ENCODE assay signal across 2 cellular contexts in the genomic region with DNA sequence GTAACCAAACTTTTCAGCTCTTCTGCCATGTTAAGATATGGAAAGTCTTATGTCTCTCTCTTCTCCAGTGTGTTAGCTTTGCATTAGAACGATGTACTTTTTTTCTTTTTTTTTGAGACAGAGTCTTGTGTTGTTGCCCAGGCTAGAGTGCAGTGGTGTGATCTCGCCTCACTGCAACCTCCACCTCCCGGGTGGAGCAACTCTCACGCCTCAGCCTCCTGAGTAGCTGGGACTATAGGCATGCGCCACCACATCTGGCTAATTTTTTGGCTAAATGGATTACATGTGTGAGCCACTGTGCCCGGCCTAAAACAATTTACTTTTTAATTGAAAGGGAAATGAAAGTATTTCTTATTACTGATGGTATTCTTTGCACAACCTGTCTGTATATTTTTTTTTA.
TF ChIP-seq lines count a peak whose summit lies in the region.

No MANE protein-coding gene starts in this region.

TF ChIP-seq in IMR-90, 13 proteins besides CTCF, POLR2A, EP300 and RAD21:
- TF ChIP-seq MAFK (IDR thresholded peaks at IDR 0.05; ENCODE audit: low read depth, low read length) (no peak), CEBPB (IDR thresholded peaks at IDR 0.05; ENCODE audit: low read depth, low read length) (no peak), CHD1 (IDR thresholded peaks at IDR 0.05; ENCODE audit: low read depth, low read length) (no peak), SMC3 (IDR thresholded peaks at IDR 0.05; ENCODE audit: low read depth, low read length) (no peak), MAZ (IDR thresholded peaks at IDR 0.05; ENCODE audit: borderline replicate concordance, low read depth, low read length) (no peak), NFE2L2 (IDR thresholded peaks at IDR 0.05; ENCODE audit: low read depth, low read length) (no peak), FOS (IDR thresholded peaks at IDR 0.05; ENCODE audit: low read depth, low read length) (no peak), MXI1 (IDR thresholded peaks at IDR 0.05; ENCODE audit: borderline replicate concordance, low read depth, low read length) (no peak), RCOR1 (IDR thresholded peaks at IDR 0.05; ENCODE audit: insufficient replicate concordance, low read length) (no peak), BHLHE40 (IDR thresholded peaks at IDR 0.05; ENCODE audit: low read depth, low read length) (no peak), RFX5 (IDR thresholded peaks at IDR 0.05; ENCODE audit: low read depth, low read length) (no peak)
- TF ChIP-seq, protein P1, sequence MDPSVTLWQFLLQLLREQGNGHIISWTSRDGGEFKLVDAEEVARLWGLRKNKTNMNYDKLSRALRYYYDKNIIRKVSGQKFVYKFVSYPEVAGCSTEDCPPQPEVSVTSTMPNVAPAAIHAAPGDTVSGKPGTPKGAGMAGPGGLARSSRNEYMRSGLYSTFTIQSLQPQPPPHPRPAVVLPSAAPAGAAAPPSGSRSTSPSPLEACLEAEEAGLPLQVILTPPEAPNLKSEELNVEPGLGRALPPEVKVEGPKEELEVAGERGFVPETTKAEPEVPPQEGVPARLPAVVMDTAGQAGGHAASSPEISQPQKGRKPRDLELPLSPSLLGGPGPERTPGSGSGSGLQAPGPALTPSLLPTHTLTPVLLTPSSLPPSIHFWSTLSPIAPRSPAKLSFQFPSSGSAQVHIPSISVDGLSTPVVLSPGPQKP (IDR thresholded peaks at IDR 0.05; ENCODE audit: borderline replicate concordance, low read depth, low read length), result no peak
- TF ChIP-seq, protein P2, sequence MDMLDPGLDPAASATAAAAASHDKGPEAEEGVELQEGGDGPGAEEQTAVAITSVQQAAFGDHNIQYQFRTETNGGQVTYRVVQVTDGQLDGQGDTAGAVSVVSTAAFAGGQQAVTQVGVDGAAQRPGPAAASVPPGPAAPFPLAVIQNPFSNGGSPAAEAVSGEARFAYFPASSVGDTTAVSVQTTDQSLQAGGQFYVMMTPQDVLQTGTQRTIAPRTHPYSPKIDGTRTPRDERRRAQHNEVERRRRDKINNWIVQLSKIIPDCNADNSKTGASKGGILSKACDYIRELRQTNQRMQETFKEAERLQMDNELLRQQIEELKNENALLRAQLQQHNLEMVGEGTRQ (IDR thresholded peaks at IDR 0.05; ENCODE audit: low read depth, low read length), result no peak

TF ChIP-seq in K562, 482 proteins besides CTCF, POLR2A, EP300 and RAD21 (continues in another document):
- TF ChIP-seq TRIM24 (IDR thresholded peaks at IDR 0.05) (no peak), PHF8 (IDR thresholded peaks at IDR 0.05; ENCODE audit: borderline replicate concordance, low read length) (no peak), XRCC3 (IDR thresholded peaks at IDR 0.05) (no peak), ZNF830 (CRISPR knock-in tag; IDR thresholded peaks at IDR 0.05) (no peak), ZNF695 (CRISPR knock-in tag; IDR thresholded peaks at IDR 0.05) (no peak), NFE2L1 (tag; IDR thresholded peaks at IDR 0.05; ENCODE audit: borderline replicate concordance, low read depth) (no peak), NRF1 (conservative IDR thresholded peaks at IDR 0.05 in 1 of 2, IDR thresholded peaks at IDR 0.05 in 1 of 2) (0 out of 4 replicates have a peak, but pooled peaks have one; percentile 17 to 23), HDAC1 (IDR thresholded peaks at IDR 0.05) (no peak), KLF1 (tag; IDR thresholded peaks at IDR 0.05) (no peak), RNF2 (IDR thresholded peaks at IDR 0.05) (no peak), ZEB2 (IDR thresholded peaks at IDR 0.05) (no peak), ZNF140 (CRISPR knock-in tag; IDR thresholded peaks at IDR 0.05) (no peak), ZNF146 (CRISPR knock-in tag; IDR thresholded peaks at IDR 0.05; ENCODE audit: unreplicated experiment) (no peak), NEUROD1 (IDR thresholded peaks at IDR 0.05; ENCODE audit: borderline replicate concordance, low read depth, low read length, partially characterized antibody) (no peak), SETDB1 (IDR thresholded peaks at IDR 0.05; ENCODE audit: low read length) (no peak), CBX5 (IDR thresholded peaks at IDR 0.05; ENCODE audit: borderline replicate concordance, low read depth) (no peak), ESRRB (CRISPR knock-in tag; IDR thresholded peaks at IDR 0.05; ENCODE audit: borderline replicate concordance) (no peak), ADNP (tag; IDR thresholded peaks at IDR 0.05) (0 out of 2 replicates have a peak, but pooled peaks have one; percentile 3), ASH1L (IDR thresholded peaks at IDR 0.05; ENCODE audit: borderline replicate concordance, low read depth, partially characterized antibody) (no peak), MIER1 (IDR thresholded peaks at IDR 0.05; ENCODE audit: low read depth) (no peak), ZNF165 (CRISPR knock-in tag; IDR thresholded peaks at IDR 0.05; ENCODE audit: borderline replicate concordance) (no peak)
- TF ChIP-seq, protein P3, sequence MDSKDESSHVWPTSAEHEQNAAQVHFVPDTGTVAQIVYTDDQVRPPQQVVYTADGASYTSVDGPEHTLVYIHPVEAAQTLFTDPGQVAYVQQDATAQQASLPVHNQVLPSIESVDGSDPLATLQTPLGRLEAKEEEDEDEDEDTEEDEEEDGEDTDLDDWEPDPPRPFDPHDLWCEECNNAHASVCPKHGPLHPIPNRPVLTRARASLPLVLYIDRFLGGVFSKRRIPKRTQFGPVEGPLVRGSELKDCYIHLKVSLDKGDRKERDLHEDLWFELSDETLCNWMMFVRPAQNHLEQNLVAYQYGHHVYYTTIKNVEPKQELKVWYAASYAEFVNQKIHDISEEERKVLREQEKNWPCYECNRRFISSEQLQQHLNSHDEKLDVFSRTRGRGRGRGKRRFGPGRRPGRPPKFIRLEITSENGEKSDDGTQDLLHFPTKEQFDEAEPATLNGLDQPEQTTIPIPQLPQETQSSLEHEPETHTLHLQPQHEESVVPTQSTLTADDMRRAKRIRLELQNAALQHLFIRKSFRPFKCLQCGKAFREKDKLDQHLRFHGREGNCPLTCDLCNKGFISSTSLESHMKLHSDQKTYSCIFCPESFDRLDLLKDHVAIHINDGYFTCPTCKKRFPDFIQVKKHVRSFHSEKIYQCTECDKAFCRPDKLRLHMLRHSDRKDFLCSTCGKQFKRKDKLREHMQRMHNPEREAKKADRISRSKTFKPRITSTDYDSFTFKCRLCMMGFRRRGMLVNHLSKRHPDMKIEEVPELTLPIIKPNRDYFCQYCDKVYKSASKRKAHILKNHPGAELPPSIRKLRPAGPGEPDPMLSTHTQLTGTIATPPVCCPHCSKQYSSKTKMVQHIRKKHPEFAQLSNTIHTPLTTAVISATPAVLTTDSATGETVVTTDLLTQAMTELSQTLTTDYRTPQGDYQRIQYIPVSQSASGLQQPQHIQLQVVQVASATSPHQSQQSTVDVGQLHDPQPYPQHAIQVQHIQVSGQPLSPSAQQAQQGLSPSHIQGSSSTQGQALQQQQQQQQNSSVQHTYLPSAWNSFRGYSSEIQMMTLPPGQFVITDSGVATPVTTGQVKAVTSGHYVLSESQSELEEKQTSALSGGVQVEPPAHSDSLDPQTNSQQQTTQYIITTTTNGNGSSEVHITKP (IDR thresholded peaks at IDR 0.05; ENCODE audit: partially characterized antibody), result peak; percentile 23
- TF ChIP-seq, protein P4, sequence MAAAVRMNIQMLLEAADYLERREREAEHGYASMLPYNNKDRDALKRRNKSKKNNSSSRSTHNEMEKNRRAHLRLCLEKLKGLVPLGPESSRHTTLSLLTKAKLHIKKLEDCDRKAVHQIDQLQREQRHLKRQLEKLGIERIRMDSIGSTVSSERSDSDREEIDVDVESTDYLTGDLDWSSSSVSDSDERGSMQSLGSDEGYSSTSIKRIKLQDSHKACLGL (CRISPR knock-in tag; IDR thresholded peaks at IDR 0.05; ENCODE audit: borderline replicate concordance, poor library complexity, severe bottlenecking), result no peak
- TF ChIP-seq, protein P5, sequence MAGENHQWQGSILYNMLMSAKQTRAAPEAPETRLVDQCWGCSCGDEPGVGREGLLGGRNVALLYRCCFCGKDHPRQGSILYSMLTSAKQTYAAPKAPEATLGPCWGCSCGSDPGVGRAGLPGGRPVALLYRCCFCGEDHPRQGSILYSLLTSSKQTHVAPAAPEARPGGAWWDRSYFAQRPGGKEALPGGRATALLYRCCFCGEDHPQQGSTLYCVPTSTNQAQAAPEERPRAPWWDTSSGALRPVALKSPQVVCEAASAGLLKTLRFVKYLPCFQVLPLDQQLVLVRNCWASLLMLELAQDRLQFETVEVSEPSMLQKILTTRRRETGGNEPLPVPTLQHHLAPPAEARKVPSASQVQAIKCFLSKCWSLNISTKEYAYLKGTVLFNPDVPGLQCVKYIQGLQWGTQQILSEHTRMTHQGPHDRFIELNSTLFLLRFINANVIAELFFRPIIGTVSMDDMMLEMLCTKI (IDR thresholded peaks at IDR 0.05; ENCODE audit: partially characterized antibody), result no peak
- TF ChIP-seq, protein P6, sequence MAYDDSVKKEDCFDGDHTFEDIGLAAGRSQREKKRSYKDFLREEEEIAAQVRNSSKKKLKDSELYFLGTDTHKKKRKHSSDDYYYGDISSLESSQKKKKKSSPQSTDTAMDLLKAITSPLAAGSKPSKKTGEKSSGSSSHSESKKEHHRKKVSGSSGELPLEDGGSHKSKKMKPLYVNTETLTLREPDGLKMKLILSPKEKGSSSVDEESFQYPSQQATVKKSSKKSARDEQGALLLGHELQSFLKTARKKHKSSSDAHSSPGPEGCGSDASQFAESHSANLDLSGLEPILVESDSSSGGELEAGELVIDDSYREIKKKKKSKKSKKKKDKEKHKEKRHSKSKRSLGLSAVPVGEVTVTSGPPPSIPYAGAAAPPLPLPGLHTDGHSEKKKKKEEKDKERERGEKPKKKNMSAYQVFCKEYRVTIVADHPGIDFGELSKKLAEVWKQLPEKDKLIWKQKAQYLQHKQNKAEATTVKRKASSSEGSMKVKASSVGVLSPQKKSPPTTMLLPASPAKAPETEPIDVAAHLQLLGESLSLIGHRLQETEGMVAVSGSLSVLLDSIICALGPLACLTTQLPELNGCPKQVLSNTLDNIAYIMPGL (CRISPR knock-in tag; IDR thresholded peaks at IDR 0.05), result no peak
- TF ChIP-seq, protein P7, sequence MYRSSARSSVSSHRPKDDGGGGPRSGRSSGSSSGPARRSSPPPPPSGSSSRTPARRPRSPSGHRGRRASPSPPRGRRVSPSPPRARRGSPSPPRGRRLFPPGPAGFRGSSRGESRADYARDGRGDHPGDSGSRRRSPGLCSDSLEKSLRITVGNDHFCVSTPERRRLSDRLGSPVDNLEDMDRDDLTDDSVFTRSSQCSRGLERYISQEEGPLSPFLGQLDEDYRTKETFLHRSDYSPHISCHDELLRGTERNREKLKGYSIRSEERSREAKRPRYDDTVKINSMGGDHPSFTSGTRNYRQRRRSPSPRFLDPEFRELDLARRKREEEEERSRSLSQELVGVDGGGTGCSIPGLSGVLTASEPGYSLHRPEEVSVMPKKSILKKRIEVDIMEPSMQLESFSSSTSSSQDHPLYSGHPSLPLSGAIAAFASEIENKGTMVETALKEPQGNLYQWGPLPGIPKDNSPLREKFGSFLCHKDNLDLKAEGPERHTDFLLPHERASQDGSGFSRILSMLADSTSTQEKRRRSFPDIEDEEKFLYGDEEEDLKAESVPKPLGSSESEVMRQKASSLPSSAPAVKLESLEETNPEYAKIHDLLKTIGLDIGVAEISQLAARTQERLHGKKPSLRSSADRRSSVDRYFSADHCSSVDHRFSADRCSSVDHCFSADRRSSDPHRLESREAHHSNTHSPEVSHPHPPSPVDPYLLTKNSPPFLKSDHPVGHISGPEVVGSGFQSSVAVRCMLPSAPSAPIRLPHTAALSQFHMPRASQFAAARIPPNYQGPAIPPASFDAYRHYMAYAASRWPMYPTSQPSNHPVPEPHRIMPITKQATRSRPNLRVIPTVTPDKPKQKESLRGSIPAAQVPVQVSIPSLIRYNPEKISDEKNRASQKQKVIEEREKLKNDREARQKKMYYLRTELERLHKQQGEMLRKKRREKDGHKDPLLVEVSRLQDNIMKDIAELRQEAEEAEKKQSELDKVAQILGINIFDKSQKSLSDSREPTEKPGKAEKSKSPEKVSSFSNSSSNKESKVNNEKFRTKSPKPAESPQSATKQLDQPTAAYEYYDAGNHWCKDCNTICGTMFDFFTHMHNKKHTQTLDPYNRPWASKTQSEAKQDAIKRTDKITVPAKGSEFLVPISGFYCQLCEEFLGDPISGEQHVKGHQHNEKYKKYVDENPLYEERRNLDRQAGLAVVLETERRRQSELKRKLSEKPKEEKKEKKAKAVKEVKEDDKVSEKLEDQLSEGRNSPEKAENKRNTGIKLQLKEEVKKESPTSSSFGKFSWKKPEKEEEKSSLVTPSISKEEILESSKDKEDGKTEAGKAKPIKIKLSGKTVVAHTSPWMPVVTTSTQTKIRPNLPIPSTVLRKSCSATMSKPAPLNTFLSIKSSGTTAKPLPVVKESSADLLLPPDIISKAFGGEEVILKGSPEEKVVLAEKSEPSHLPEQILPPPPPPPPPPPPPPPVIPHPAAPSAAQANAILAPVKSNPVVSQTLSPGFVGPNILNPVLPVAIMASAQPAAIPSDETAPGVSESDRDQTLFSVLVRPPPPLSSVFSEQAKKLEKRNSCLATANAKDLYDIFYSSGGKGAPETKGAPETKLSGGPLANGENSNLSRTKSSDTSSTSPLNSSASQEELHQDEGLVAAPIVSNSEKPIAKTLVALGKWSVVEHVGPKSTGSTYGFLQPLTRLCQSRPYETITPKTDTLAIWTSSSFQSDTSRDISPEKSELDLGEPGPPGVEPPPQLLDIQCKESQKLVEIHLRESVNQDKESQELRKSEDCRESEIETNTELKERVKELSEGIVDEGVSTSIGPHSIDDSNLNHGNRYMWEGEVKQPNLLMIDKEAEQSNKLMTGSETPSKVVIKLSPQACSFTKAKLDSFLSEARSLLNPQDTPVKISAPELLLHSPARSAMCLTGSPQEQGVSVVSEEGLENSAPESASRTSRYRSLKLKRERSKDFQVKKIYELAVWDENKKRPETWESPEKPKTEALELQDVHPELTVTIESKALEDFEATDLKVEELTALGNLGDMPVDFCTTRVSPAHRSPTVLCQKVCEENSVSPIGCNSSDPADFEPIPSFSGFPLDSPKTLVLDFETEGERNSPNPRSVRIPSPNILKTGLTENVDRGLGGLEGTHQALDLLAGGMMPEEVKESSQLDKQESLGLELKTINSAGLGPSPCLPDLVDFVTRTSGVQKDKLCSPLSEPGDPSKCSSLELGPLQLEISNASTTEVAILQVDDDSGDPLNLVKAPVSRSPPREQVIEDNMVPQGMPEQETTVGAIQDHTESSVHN (IDR thresholded peaks at IDR 0.05; ENCODE audit: borderline replicate concordance in 1 of 2, low read depth in 1 of 2), result no peak
- TF ChIP-seq, protein P8, sequence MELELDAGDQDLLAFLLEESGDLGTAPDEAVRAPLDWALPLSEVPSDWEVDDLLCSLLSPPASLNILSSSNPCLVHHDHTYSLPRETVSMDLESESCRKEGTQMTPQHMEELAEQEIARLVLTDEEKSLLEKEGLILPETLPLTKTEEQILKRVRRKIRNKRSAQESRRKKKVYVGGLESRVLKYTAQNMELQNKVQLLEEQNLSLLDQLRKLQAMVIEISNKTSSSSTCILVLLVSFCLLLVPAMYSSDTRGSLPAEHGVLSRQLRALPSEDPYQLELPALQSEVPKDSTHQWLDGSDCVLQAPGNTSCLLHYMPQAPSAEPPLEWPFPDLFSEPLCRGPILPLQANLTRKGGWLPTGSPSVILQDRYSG (tag; conservative IDR thresholded peaks at IDR 0.05; ENCODE audit: low read depth), result 0 out of 2 replicates have a peak, but pooled peaks have one; percentile 53
- TF ChIP-seq, protein P9, sequence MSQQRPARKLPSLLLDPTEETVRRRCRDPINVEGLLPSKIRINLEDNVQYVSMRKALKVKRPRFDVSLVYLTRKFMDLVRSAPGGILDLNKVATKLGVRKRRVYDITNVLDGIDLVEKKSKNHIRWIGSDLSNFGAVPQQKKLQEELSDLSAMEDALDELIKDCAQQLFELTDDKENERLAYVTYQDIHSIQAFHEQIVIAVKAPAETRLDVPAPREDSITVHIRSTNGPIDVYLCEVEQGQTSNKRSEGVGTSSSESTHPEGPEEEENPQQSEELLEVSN (IDR thresholded peaks at IDR 0.05; ENCODE audit: borderline replicate concordance in 1 of 2, extremely low read depth in 1 of 2, insufficient read depth in 1 of 2, insufficient read length in 1 of 2, low read depth in 1 of 2, low read length in 1 of 2, poor library complexity in 1 of 2, severe bottlenecking in 1 of 2), result no peak
